In the genomic region with DNA sequence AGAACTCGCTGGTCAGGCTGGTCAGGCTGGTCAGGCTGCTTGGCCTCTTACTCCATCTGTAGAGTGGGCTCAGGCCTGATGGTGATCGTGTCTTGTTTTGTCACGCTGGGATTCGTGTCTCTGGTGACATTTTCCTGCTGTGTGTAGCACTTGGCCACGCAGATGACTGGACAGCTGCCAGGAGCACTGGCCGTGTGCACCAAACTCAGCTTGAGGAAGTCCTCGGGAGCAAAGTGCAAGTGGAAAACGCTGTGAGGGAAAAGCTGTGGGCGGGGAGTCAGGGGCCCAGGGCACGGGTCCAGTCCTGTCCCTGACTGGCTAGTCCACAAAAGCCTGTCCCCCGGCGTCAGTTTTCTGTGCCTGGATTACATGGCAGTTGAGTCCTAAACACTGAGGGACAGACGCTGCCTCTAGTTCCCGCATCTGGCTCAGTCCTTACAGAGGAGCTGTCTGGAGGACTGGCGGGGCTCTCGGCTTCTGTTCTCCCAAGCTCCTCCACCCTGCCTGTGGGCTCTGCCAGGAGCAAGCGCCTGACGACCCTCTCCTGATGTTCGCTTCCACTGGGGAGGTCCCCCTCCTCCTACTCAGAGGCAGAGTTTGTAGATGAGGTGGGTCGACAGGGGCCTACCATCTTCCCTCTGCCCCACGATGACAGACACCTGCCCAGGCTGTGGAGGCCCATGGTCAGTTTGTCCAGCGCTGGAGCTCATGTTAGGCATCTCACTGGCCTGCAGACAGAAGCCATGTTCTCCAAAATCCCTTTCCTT, we compare ENCODE assay signal across 9 cellular contexts. TPM values are rescaled to one million over a fixed set of nuclear protein-coding genes. Genes with fewer than 3 reads are reported as not detected.
DNase-seq lines count a peak whose midpoint lies in the region; ATAC-seq and FAIRE-seq lines count a peak whose summit lies in the region.
"Had no signal": no experiment of that assay in that cellular context is flagged by ENCODE, and none has a peak within 500 bp of the region (broad histone marks: within the 10 kb centered on the region; RNA-seq: fewer than 3 reads in every experiment).

No MANE protein-coding gene starts in this region.

- H3K36me3 ChIP-seq in ACC112 (ENCODE audit: insufficient read depth, low read length) (no peaks in the 10 kb centered on the region), HAP-1 (replicated peaks) (no peaks in the 10 kb centered on the region), small intestine (ENCODE audit: control insufficient read depth in 2 of 2, insufficient read depth in 2 of 2, low read length in 2 of 2) (no peaks in the 10 kb centered on the region)

- in situ Hi-C loops in HAP-1 (cut with MboI; ENCODE audit: low sequenced_read_pairs) = no loop called here

- peak overlapping the region; percentile 94 for H2AFZ ChIP-seq in ACC112 (ENCODE audit: low read length, unreplicated experiment)

- WGBS in small intestine, 3 donors = 13 to 27% (median 21%) methylated on average over 21 to 22 of the region's 22 CpGs

- H3K9me3 ChIP-seq in HAP-1 = no peaks in the 10 kb centered on the region
- H3K9me3 ChIP-seq in small intestine (ENCODE audit: control insufficient read depth, low read depth) = no peaks in the 10 kb centered on the region

- H3K27me3 ChIP-seq in ACC112 (ENCODE audit: insufficient read depth, low read length) = no peaks in the 10 kb centered on the region
- H3K27me3 ChIP-seq in HAP-1 (ENCODE audit: low read depth) = no peaks in the 10 kb centered on the region
- no peaks in the 10 kb centered on the region for H3K27me3 ChIP-seq in small intestine (ENCODE audit: control insufficient read depth in 2 of 2, insufficient read depth in 2 of 2, low read length in 2 of 2)

- DNase-seq in HAP-1 (ENCODE audit: low spot score in 2 of 2) (peak in 1 of 2 experiments; percentile 22), iPS-NIHi11 (ENCODE audit: low spot score) (peak; percentile 60), small intestine (peak; percentile 97), dedifferentiated amniotic fluid mesenchymal stem cell (ENCODE audit: extremely low spot score) (no peak), kidney tubule cell (ENCODE audit: low spot score) (no peak)

- H3K27ac ChIP-seq in ACC112 (ENCODE audit: low read depth, low read length) (no peak overlapping the region), angular gyrus (ENCODE audit: low read depth, low read length) (peak overlapping the region; percentile 99), small intestine (ENCODE audit: low read depth in 1 of 2, low read length in 1 of 2) (peak overlapping the region; percentile 90 to 96)
- H3K27ac ChIP-seq: epithelial cell of prostate had no signal

- no peaks in the 10 kb centered on the region for H3K79me2 ChIP-seq in ACC112 (ENCODE audit: control insufficient read depth, insufficient read depth, low read length, unreplicated experiment)

- H3K4me3 ChIP-seq in ACC112 (ENCODE audit: low read depth, low read length) = peak overlapping the region; percentile 83
- H3K4me3 ChIP-seq in HAP-1 = peak overlapping the region; percentile 54
- peak overlapping the region in 1 of 2 donors; percentile 78 for H3K4me3 ChIP-seq in small intestine (ENCODE audit: low read depth in 1 of 2, low read length in 2 of 2)

- no peak for ATAC-seq in HG02623 (IDR thresholded peaks at IDR 0.05; ENCODE audit: unreplicated experiment)

- FAIRE-seq in small intestine (lab: Jason Lieb, UNC) = no peak

- H3K4me1 ChIP-seq in ACC112 (ENCODE audit: control insufficient read depth, insufficient read depth, low read length, unreplicated experiment) (peaks cover 9% of the 10 kb centered on the region), HAP-1 (peaks cover 14% of the 10 kb centered on the region), small intestine (ENCODE audit: control insufficient read depth in 2 of 2, insufficient read depth in 1 of 2, low read depth in 1 of 2, low read length in 1 of 2) (peaks cover 0 to 3% of the 10 kb centered on the region in 2 donors)

RNA-seq across cellular contexts. Expression of a gene that starts 35.9 kb away (rescaled TPM):
- polyA plus RNA-seq in small intestine = 10 to 100 TPM; 27.6 to 36.8 (median 27.7) TPM

Comparison
In these comparisons a context has a peak if more than half of its experiments do, and no peak if none do; other contexts are left out.
1. DNase-seq: peak in iPS-NIHi11 (single experiment) and small intestine (single experiment); none in dedifferentiated amniotic fluid mesenchymal stem cell (single experiment) and kidney tubule cell (single experiment).